In genomic region chr14:97432586-97432985, GRCh38 we compare ENCODE assay signal across 29 cellular contexts.
DNase-seq lines count a peak whose midpoint lies in the region; ATAC-seq, FAIRE-seq and TF ChIP-seq lines count a peak whose summit lies in the region.
"Had no signal": no experiment of that assay in that cellular context is flagged by ENCODE, and none has a peak within 500 bp of the region (broad histone marks: within the 10 kb centered on the region; RNA-seq: fewer than 3 reads in every experiment).

No MANE protein-coding gene starts in this region.

- H3K36me3 ChIP-seq in CD8-positive, alpha-beta T cell (ENCODE audit: insufficient read depth, low read length) = no peaks in the 10 kb centered on the region
- H3K36me3 ChIP-seq in DND-41 (ENCODE audit: insufficient read depth, low read length) = no peaks in the 10 kb centered on the region
- no peaks in the 10 kb centered on the region for H3K36me3 ChIP-seq in GM12878 (ENCODE audit: control insufficient read depth in 2 of 2, insufficient read depth in 2 of 2, low read length in 1 of 2)
- H3K36me3 ChIP-seq: BLaER1 treated with 17β-estradiol and CSF1 and Interleukin-3, amounts not matched to agents 10 nM and 100 nM; HAP-1; SJSA1 had no signal

- TF ChIP-seq EP300 in GM12878 (IDR thresholded peaks at IDR 0.05; ENCODE audit: borderline replicate concordance in 1 of 2, control insufficient read depth in 1 of 2, low read depth in 2 of 2, low read length in 2 of 2) = 0 out of 4 replicates have a peak, but pooled peaks of 1 of the 2 experiments have one; percentile 58

- H3K4me2 ChIP-seq in DND-41 (ENCODE audit: insufficient read depth, low read length) (no peak overlapping the region), GM12878 (ENCODE audit: control insufficient read depth, insufficient read depth) (no peak overlapping the region)
- H3K4me2 ChIP-seq: A549; BLaER1 treated with 17β-estradiol and CSF1 and Interleukin-3, amounts not matched to agents 10 nM and 100 nM; GM23338 had no signal

- H3K79me2 ChIP-seq in DND-41 (ENCODE audit: insufficient read depth, low read length) = no peaks in the 10 kb centered on the region
- no peaks in the 10 kb centered on the region for H3K79me2 ChIP-seq in GM12878 (ENCODE audit: control insufficient read depth, insufficient read depth, low read length)

- no peak overlapping the region for H3K27ac Mint-ChIP-seq in CD8-positive, alpha-beta T cell
- H3K27ac Mint-ChIP-seq in natural killer cell = peak overlapping the region; percentile 11 to 39
- no peak overlapping the region for H3K27ac Mint-ChIP-seq in CD4-positive, alpha-beta T cell
- H3K27ac Mint-ChIP-seq: GM23338, HFFc6 had no signal

- POLR2A ChIA-PET in CD8-positive, alpha-beta T cell (lab: Charles Lee) = no interaction called here
- POLR2A ChIA-PET in GM12878 (lab: Charles Lee) = interaction anchor here (0.8 kb wide), 1 partner anchor 22 kb away, joined by 5 read pairs; no protein-coding TSS in a partner anchor
- POLR2A ChIA-PET in CD4-positive, alpha-beta T cell (lab: Charles Lee) = interaction anchor here (1.0 kb wide), 1 partner anchor 57 kb away, joined by 3 read pairs; no protein-coding TSS in a partner anchor

- no peak overlapping the region for H3K4me3 ChIP-seq in CD8-positive, alpha-beta T cell (ENCODE audit: low read depth, low read length)
- H3K4me3 ChIP-seq in DND-41 (ENCODE audit: low read depth in 1 of 2, low read length in 2 of 2) = no peak overlapping the region
- no peak overlapping the region for H3K4me3 ChIP-seq in GM12878
- H3K4me3 ChIP-seq: A549; BLaER1 treated with 17β-estradiol and CSF1 and Interleukin-3, amounts not matched to agents 10 nM and 100 nM; GM23338; HAP-1; SJSA1 had no signal

- no peak overlapping the region for H3K4me3 Mint-ChIP-seq in CD8-positive, alpha-beta T cell
- peak overlapping the region; percentile 33 for H3K4me3 Mint-ChIP-seq in natural killer cell
- H3K4me3 Mint-ChIP-seq in CD4-positive, alpha-beta T cell = no peak overlapping the region
- H3K4me3 Mint-ChIP-seq: GM23338, HFFc6 had no signal

- RAD21 ChIA-PET in GM12878 (lab: Charles Lee; ENCODE audit: unreplicated experiment) = interaction anchor here (1.0 to 1.2 kb wide), 2 partner anchors 10 to 19 kb away, joined by 3 read pairs; no protein-coding TSS in a partner anchor

- peak; percentile 34 for ATAC-seq in CD8-positive, alpha-beta T cell
- ATAC-seq in DND-41 (ENCODE audit: insufficient read depth, low read depth) (peak; percentile 68), GM12878 (peak; percentile 58), natural killer cell (peak; percentile 77 to 96 (median 87))
- ATAC-seq in CD4-positive, alpha-beta T cell (ENCODE audit: poor library complexity) = no peak
- ATAC-seq: A549, GM23338, HepG2 had no signal

- no peak overlapping the region for H3K27ac ChIP-seq in CD8-positive, alpha-beta T cell (ENCODE audit: low read depth, low read length)
- H3K27ac ChIP-seq in DND-41 (ENCODE audit: low read length) (no peak overlapping the region), GM12878 (ENCODE audit: control insufficient read depth, insufficient read depth) (no peak overlapping the region)
- no peak overlapping the region for H3K27ac ChIP-seq in CD4-positive, alpha-beta T cell (ENCODE audit: low read depth, low read length)
- H3K27ac ChIP-seq: A549; BLaER1 treated with 17β-estradiol and CSF1 and Interleukin-3, amounts not matched to agents 10 nM and 100 nM; SJSA1 had no signal

- H3K9ac ChIP-seq in DND-41 (ENCODE audit: low read depth, low read length) (no peak overlapping the region), GM12878 (ENCODE audit: control insufficient read depth, insufficient read depth, low read length) (no peak overlapping the region)
- H3K9ac ChIP-seq: BLaER1 treated with 17β-estradiol and CSF1 and Interleukin-3, amounts not matched to agents 10 nM and 100 nM had no signal

- no peak for FAIRE-seq in GM12878 (lab: Jason Lieb, UNC)
- FAIRE-seq: A549, GM18507, HepG2 had no signal

- H3K27me3 Mint-ChIP-seq in CD8-positive, alpha-beta T cell (ENCODE audit: low read depth) = no peaks in the 10 kb centered on the region
- peaks cover 4 to 7% of the 10 kb centered on the region in 2 donors for H3K27me3 Mint-ChIP-seq in natural killer cell (ENCODE audit: low read depth in 2 of 2)
- H3K27me3 Mint-ChIP-seq in CD4-positive, alpha-beta T cell = no peaks in the 10 kb centered on the region

- H3K4me1 Mint-ChIP-seq in CD8-positive, alpha-beta T cell (ENCODE audit: low read depth) = peaks cover 10% of the 10 kb centered on the region
- H3K4me1 Mint-ChIP-seq in natural killer cell = peaks cover 31 to 36% of the 10 kb centered on the region in 2 donors
- no peaks in the 10 kb centered on the region for H3K4me1 Mint-ChIP-seq in CD4-positive, alpha-beta T cell (ENCODE audit: low read depth)
- H3K4me1 Mint-ChIP-seq: GM23338 had no signal

- no peak for TF ChIP-seq CTCF in CD8-positive, alpha-beta T cell (IDR thresholded peaks at IDR 0.05)
- TF ChIP-seq CTCF in DND-41 (IDR thresholded peaks at IDR 0.05; ENCODE audit: borderline replicate concordance, extremely low read depth, low read length, poor library complexity, severe bottlenecking) (no peak), GM12878 (IDR thresholded peaks at IDR 0.05 in 2 of 3, conservative IDR thresholded peaks at IDR 0.05 in 1 of 3; ENCODE audit: control insufficient read depth in 2 of 3, extremely low read depth in 1 of 3, insufficient read depth in 1 of 3, low read depth in 3 of 3, low read length in 3 of 3) (no peak), natural killer cell (IDR thresholded peaks at IDR 0.05) (no peak)
- no peak for TF ChIP-seq CTCF in CD4-positive, alpha-beta T cell (IDR thresholded peaks at IDR 0.05)

- 45% methylated on average over 6 of the region's 6 CpGs for WGBS in GM12878 (ENCODE audit: insufficient coverage, insufficient replicate concordance, low lambda C conversion rate, missing lambda C conversion rate)

- H3K36me3 Mint-ChIP-seq in CD8-positive, alpha-beta T cell = no peaks in the 10 kb centered on the region
- H3K36me3 Mint-ChIP-seq in natural killer cell = no peaks in the 10 kb centered on the region
- no peaks in the 10 kb centered on the region for H3K36me3 Mint-ChIP-seq in CD4-positive, alpha-beta T cell (ENCODE audit: low read depth)

- no peak for TF ChIP-seq RAD21 in GM12878 (IDR thresholded peaks at IDR 0.05; ENCODE audit: insufficient read depth, low read depth, low read length)

- in situ Hi-C loops in GM12878 (cut with MboI) = no loop called here

- H4K20me1 ChIP-seq in DND-41 (ENCODE audit: insufficient read depth, low read length) (no peaks in the 10 kb centered on the region), GM12878 (ENCODE audit: control insufficient read depth, insufficient read depth) (no peaks in the 10 kb centered on the region)
- H4K20me1 ChIP-seq: BLaER1 treated with 17β-estradiol and CSF1 and Interleukin-3, amounts not matched to agents 10 nM and 100 nM had no signal

- DNase-seq in CD8-positive, alpha-beta T cell = no peak
- peak; percentile 26 for DNase-seq in DND-41
- no peak for DNase-seq in GM12878 (ENCODE audit: low read depth, low spot score)
- DNase-seq in natural killer cell = peak; percentile 29
- DNase-seq in Kasumi-1 (lab: John Stamatoyannopoulos, UW) = no peak
- no peak for DNase-seq in CD4-positive, alpha-beta T cell
- no peak for DNase-seq in UCSD-AML1 (lab: John Stamatoyannopoulos, UW; ENCODE audit: unreplicated experiment)
- DNase-seq: AML-193, Calu3, DMS79 treated with DMSO at 0.1 percent for 48 hours, HFFc6, Karpas-422, NCI-H1092 treated with DMSO at 0.1 percent for 48 hours, NCI-H1436, NCI-H187, NCI-H2081 treated with DMSO at 0.1 percent for 48 hours, NCI-H2171 treated with DMSO at 0.1 percent for 48 hours, NCI-H345, NCI-H524, NCI-H748 treated with DMSO at 0.1 percent for 48 hours, Right ventricle myocardium superior, RPMI8226 had no signal

- BruUV-seq in GM12878 (replicated peaks; lab: Mats Ljungman, UMichigan) = no TSS peak

- H3K27me3 ChIP-seq in CD8-positive, alpha-beta T cell (ENCODE audit: insufficient read depth, low read length) = no peaks in the 10 kb centered on the region
- H3K27me3 ChIP-seq in DND-41 (ENCODE audit: insufficient read depth, low read length, poor library complexity) = no peaks in the 10 kb centered on the region
- no peaks in the 10 kb centered on the region for H3K27me3 ChIP-seq in GM12878 (replicated peaks in 1 of 2; ENCODE audit: control insufficient read depth in 2 of 2, insufficient read depth in 2 of 2, low read length in 1 of 2)
- H3K27me3 ChIP-seq in CD4-positive, alpha-beta T cell (ENCODE audit: control insufficient read depth, insufficient read depth, low read length) = no peaks in the 10 kb centered on the region
- H3K27me3 ChIP-seq: BLaER1 treated with 17β-estradiol and CSF1 and Interleukin-3, amounts not matched to agents 10 nM and 100 nM; SJSA1 had no signal

- intact Hi-C loops in CD8-positive, alpha-beta T cell (cut with DNase I, micrococcal nuclease) = no loop called here
- intact Hi-C loops in GM12878 (cut with micrococcal nuclease; ENCODE audit: unreplicated experiment) = loop anchor here (10.0 kb wide), 1 partner anchor 192 kb away; no protein-coding TSS in a partner anchor
- intact Hi-C loops in natural killer cell (cut with micrococcal nuclease) = loop anchor here (1.0 kb wide), 1 partner anchor 25 kb away; no protein-coding TSS in a partner anchor
- intact Hi-C loops in CD4-positive, alpha-beta T cell (cut with DNase I, micrococcal nuclease) = no loop called here

- H2AFZ ChIP-seq in DND-41 (ENCODE audit: low read depth, low read length) (no peak overlapping the region), GM12878 (ENCODE audit: control insufficient read depth, low read depth, low read length) (no peak overlapping the region)
- H2AFZ ChIP-seq: GM23338 had no signal

- H3K9me3 ChIP-seq in CD8-positive, alpha-beta T cell (ENCODE audit: low read length) = no peaks in the 10 kb centered on the region
- H3K9me3 ChIP-seq in DND-41 (ENCODE audit: insufficient read depth, low read length, severe bottlenecking) (no peaks in the 10 kb centered on the region), GM12878 (replicated peaks; ENCODE audit: control insufficient read depth, insufficient read depth, low read length) (no peaks in the 10 kb centered on the region)
- no peaks in the 10 kb centered on the region for H3K9me3 ChIP-seq in CD4-positive, alpha-beta T cell (ENCODE audit: control insufficient read depth, low read length)
- H3K9me3 ChIP-seq: A549, HAP-1, SJSA1 had no signal

- CTCF ChIA-PET in CD8-positive, alpha-beta T cell (lab: Charles Lee) = no interaction called here
- CTCF ChIA-PET in GM12878 (lab: Yijun Ruan, JAX) = no interaction called here
- CTCF ChIA-PET in CD4-positive, alpha-beta T cell (lab: Charles Lee) = no interaction called here

- no peaks in the 10 kb centered on the region for H3K9me3 Mint-ChIP-seq in CD8-positive, alpha-beta T cell
- no peaks in the 10 kb centered on the region for H3K9me3 Mint-ChIP-seq in natural killer cell
- no peaks in the 10 kb centered on the region for H3K9me3 Mint-ChIP-seq in CD4-positive, alpha-beta T cell

- SMC1A ChIA-PET in GM12878 (lab: Charles Lee; ENCODE audit: uncharacterized antibody, unreplicated experiment) = interaction anchor here (1.1 to 7.9 kb wide), 3 partner anchors 16 to 111 kb away, joined by 3 to 88 read pairs (median 5); no protein-coding TSS in a partner anchor

- no peaks in the 10 kb centered on the region for H3K4me1 ChIP-seq in CD8-positive, alpha-beta T cell (ENCODE audit: insufficient read depth, low read length)
- H3K4me1 ChIP-seq in DND-41 (ENCODE audit: insufficient read depth, low read length) = no peaks in the 10 kb centered on the region
- no peaks in the 10 kb centered on the region for H3K4me1 ChIP-seq in GM12878 (ENCODE audit: control insufficient read depth, insufficient read depth, low read length)
- H3K4me1 ChIP-seq: A549; BLaER1 treated with 17β-estradiol and CSF1 and Interleukin-3, amounts not matched to agents 10 nM and 100 nM; HAP-1; SJSA1 had no signal

- TF ChIP-seq POLR2A in GM12878 (IDR thresholded peaks at IDR 0.05; ENCODE audit: low read depth, low read length) = no peak

Comparison
In these comparisons a context has a peak if more than half of its experiments do, and no peak if none do; other contexts are left out.
1. DNase-seq: peak in DND-41 (single experiment) and natural killer cell (single experiment); none in CD8-positive, alpha-beta T cell (0 of 7), GM12878 (single experiment), Kasumi-1 (0 of 2), CD4-positive, alpha-beta T cell (0 of 10) and UCSD-AML1 (single experiment).
2. H3K27ac Mint-ChIP-seq: peak in natural killer cell (2 of 2); none in CD8-positive, alpha-beta T cell (single experiment) and CD4-positive, alpha-beta T cell (single experiment).
3. intact Hi-C loops: an anchor here in GM12878 (10.0 kb wide) and natural killer cell (1.0 kb wide); none called in CD8-positive, alpha-beta T cell and CD4-positive, alpha-beta T cell.